Comparison of ENCODE assay signal across 2 cellular contexts in genomic region chr14:34957771-34958170, GRCh38.
A peak's percentile ranks its signal among the peaks of the same experiment; 100 is the strongest.
TF ChIP-seq lines count a peak whose summit lies in the region.

No MANE protein-coding gene starts in this region.

TF ChIP-seq in SK-N-SH treated with all-trans-retinoic acid at 6 μM for 48 hours, 23 proteins besides CTCF, POLR2A, EP300 and RAD21:
- TF ChIP-seq ZNF8 (CRISPR knock-in tag; IDR thresholded peaks at IDR 0.05) = peak; percentile 76

TF ChIP-seq in HepG2, 621 proteins besides CTCF, POLR2A, EP300 and RAD21:
- TF ChIP-seq, protein P1, sequence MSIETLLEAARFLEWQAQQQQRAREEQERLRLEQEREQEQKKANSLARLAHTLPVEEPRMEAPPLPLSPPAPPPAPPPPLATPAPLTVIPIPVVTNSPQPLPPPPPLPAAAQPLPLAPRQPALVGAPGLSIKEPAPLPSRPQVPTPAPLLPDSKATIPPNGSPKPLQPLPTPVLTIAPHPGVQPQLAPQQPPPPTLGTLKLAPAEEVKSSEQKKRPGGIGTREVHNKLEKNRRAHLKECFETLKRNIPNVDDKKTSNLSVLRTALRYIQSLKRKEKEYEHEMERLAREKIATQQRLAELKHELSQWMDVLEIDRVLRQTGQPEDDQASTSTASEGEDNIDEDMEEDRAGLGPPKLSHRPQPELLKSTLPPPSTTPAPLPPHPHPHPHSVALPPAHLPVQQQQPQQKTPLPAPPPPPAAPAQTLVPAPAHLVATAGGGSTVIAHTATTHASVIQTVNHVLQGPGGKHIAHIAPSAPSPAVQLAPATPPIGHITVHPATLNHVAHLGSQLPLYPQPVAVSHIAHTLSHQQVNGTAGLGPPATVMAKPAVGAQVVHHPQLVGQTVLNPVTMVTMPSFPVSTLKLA (IDR thresholded peaks at IDR 0.05) = peak; percentile 70
- TF ChIP-seq ZNF207 (IDR thresholded peaks at IDR 0.05; ENCODE audit: borderline replicate concordance) = 0 out of 2 replicates have a peak, but pooled peaks have one; percentile 48
- 0 out of 2 replicates have a peak, but pooled peaks have one; percentile 42 for TF ChIP-seq ZNF383 (CRISPR knock-in tag; IDR thresholded peaks at IDR 0.05; ENCODE audit: borderline replicate concordance)
- 0 out of 2 replicates have a peak, but pooled peaks have one; percentile 20 for TF ChIP-seq ZFX (CRISPR knock-in tag; IDR thresholded peaks at IDR 0.05; ENCODE audit: low read depth)
